Comparison of ENCODE assay signal across 8 cellular contexts in the genomic region with DNA sequence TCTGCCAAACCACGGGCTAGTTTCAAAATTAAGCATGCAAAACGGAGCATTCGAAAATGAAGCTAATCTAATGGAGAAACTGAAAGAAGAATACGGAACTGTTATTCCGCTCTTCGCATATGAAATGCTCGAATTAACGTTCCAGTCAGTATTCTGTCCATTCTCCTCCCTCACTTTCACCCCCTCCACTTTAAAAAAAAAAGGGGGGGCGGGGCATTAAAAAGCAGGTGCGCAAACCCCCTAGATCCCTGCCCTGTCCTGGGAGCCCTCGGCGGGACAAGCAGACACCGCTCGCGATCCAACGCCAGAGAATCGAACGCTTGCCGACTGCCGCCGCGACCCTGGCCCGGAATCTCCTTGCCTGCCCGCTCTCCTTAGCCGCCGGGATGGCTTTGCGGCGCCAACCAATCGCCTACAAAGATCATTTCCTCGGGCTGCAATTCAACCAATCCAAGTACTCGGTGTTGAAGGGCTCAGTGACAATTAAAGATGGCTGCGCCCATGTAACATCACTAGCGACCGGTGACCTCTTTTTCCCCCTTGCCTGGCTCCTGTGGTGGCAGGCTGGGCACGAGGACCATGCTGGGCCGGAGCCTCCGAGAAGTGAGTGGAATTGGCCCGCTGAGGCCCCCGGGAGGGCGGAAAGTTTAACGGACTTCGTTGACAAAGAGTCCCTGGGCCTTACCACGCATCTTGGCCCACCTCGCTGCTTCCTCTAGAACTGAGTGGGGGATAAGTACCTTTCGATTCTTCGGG. TPM values are rescaled to one million over a fixed set of nuclear protein-coding genes. Genes with fewer than 3 reads are reported as not detected.
DNase-seq lines count a peak whose midpoint lies in the region; ATAC-seq and TF ChIP-seq lines count a peak whose summit lies in the region.

A gene with protein sequence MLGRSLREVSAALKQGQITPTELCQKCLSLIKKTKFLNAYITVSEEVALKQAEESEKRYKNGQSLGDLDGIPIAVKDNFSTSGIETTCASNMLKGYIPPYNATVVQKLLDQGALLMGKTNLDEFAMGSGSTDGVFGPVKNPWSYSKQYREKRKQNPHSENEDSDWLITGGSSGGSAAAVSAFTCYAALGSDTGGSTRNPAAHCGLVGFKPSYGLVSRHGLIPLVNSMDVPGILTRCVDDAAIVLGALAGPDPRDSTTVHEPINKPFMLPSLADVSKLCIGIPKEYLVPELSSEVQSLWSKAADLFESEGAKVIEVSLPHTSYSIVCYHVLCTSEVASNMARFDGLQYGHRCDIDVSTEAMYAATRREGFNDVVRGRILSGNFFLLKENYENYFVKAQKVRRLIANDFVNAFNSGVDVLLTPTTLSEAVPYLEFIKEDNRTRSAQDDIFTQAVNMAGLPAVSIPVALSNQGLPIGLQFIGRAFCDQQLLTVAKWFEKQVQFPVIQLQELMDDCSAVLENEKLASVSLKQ (plus strand): TSS at position 476 of the 756 bp plus-strand sequence. CDS start 104 bp downstream, at position 580.
A gene with protein sequence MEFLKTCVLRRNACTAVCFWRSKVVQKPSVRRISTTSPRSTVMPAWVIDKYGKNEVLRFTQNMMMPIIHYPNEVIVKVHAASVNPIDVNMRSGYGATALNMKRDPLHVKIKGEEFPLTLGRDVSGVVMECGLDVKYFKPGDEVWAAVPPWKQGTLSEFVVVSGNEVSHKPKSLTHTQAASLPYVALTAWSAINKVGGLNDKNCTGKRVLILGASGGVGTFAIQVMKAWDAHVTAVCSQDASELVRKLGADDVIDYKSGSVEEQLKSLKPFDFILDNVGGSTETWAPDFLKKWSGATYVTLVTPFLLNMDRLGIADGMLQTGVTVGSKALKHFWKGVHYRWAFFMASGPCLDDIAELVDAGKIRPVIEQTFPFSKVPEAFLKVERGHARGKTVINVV (minus strand): TSS at position 396 of the 756 bp plus-strand sequence. CDS start 477 bp downstream, outside the sequence.

- ATAC-seq in GM19351 (IDR thresholded peaks at IDR 0.05; ENCODE audit: unreplicated experiment) = peak; percentile 82
- peak; percentile 79 for ATAC-seq in HG03520 (IDR thresholded peaks at IDR 0.05; ENCODE audit: unreplicated experiment)
- ATAC-seq in left lung = peak; percentile 99

- H3K27me3 Mint-ChIP-seq in dendritic cell treated with granulocyte-macrophage colony-stimulating factor and Interleukin-4, amounts not matched to agents 40 ng/mL and 50 ng/mL, for 4 days = no peaks in the 10 kb centered on the region

- no peaks in the 10 kb centered on the region for H3K9me3 Mint-ChIP-seq in dendritic cell treated with granulocyte-macrophage colony-stimulating factor and Interleukin-4, amounts not matched to agents 40 ng/mL and 50 ng/mL, for 4 days

- H3K4me3 ChIP-seq in left lung = peak within 1 kb of the TSS; percentile 64 to 76

- TF ChIP-seq CTCF in C4-2B (conservative IDR thresholded peaks at IDR 0.05) (no peak), left lung (IDR thresholded peaks at IDR 0.05) (no peak)

- H3K27ac Mint-ChIP-seq in dendritic cell treated with granulocyte-macrophage colony-stimulating factor and Interleukin-4, amounts not matched to agents 40 ng/mL and 50 ng/mL, for 4 days = peak within 1 kb of the TSS; percentile 91

- intact Hi-C loops in dendritic cell treated with granulocyte-macrophage colony-stimulating factor and Interleukin-4, amounts not matched to agents 40 ng/mL and 50 ng/mL, for 4 days (cut with micrococcal nuclease) = loop anchor here (1.0 kb wide), 1 partner anchor 8 kb away; no protein-coding TSS in a partner anchor
- intact Hi-C loops in left lung (cut with DNase I) = no loop called here

- H3K4me1 Mint-ChIP-seq in dendritic cell treated with granulocyte-macrophage colony-stimulating factor and Interleukin-4, amounts not matched to agents 40 ng/mL and 50 ng/mL, for 4 days (ENCODE audit: low read depth) = peaks cover 14% of the 10 kb centered on the region

- H3K9me3 ChIP-seq in left lung = no peaks in the 10 kb centered on the region

- peaks cover 22% of the 10 kb centered on the region for H3K36me3 Mint-ChIP-seq in dendritic cell treated with granulocyte-macrophage colony-stimulating factor and Interleukin-4, amounts not matched to agents 40 ng/mL and 50 ng/mL, for 4 days (ENCODE audit: low read depth)

- H3K27ac ChIP-seq in C4-2B = peak within 1 kb of the TSS; percentile 84
- H3K27ac ChIP-seq in left lung = peak within 1 kb of the TSS; percentile 77 to 84

- DNase-seq in NCI-H748 (lab: John Stamatoyannopoulos, UW; ENCODE audit: unreplicated experiment) (peak; percentile 93), left lung (peak; percentile 86 to 91)
- DNase-seq in activated CD4-positive, alpha-beta T cell treated with anti-CD3 and anti-CD28 coated beads, Interleukin-2, amount 50 U/mL, for 24 hours (ENCODE audit: low read depth in 1 of 2, low spot score in 1 of 2) = peak; percentile 68 to 85
- peak; percentile 72 to 73 for DNase-seq in stimulated activated CD4-positive, alpha-beta T cell treated with anti-CD3 and anti-CD28 coated beads, Interleukin-2, amount 100 ng/mL, for 48 hours

- peak within 1 kb of the TSS; percentile 81 for H3K4me3 Mint-ChIP-seq in dendritic cell treated with granulocyte-macrophage colony-stimulating factor and Interleukin-4, amounts not matched to agents 40 ng/mL and 50 ng/mL, for 4 days

- no peaks in the 10 kb centered on the region for H3K36me3 ChIP-seq in left lung

- no peaks in the 10 kb centered on the region for H3K27me3 ChIP-seq in left lung

- H3K4me1 ChIP-seq in left lung = peaks cover 0 to 23% of the 10 kb centered on the region in 2 donors

RNA-seq across cellular contexts. Expression of the first gene that starts in this region (rescaled TPM):
- 10 to 100 TPM in 1 of 2 donors, 1 to 10 TPM in 1; 9.7 to 10.9 TPM for total RNA-seq in left lung

RNA-seq across cellular contexts. Expression of the second gene that starts in this region (rescaled TPM):
- total RNA-seq in left lung = 1 to 10 TPM; 4.6 to 6.0 TPM

Comparison
In these comparisons a context has a peak if more than half of its experiments do, and no peak if none do; other contexts are left out.
1. Peak in every context shown above with its lines: DNase-seq, ATAC-seq, H3K4me3 ChIP-seq and H3K27ac ChIP-seq.